In the genomic region with DNA sequence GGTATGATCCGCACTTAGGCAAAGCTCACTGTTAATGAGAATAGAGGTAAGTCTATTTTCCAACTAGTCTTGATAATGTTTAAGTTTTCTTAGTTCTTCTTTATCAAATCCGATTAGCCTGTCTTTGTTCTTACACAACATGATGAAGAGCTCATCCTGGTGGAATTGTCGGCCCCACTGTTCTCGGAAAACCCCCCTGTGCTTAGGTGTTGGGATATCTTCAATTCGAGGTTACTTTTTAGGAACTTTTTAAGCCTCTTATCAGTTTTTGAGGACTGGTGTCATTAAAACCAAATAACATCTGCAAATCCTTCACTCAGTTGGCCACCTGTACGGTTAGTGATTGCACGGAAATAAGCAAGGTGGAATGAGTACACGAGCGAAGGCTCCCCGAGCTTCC, we compare ENCODE assay signal across 21 cellular contexts.
DNase-seq lines count a peak whose midpoint lies in the region; ATAC-seq and TF ChIP-seq lines count a peak whose summit lies in the region.
"Had no signal": no experiment of that assay in that cellular context is flagged by ENCODE, and none has a peak within 500 bp of the region (broad histone marks: within the 10 kb centered on the region; RNA-seq: fewer than 3 reads in every experiment).

No MANE protein-coding gene starts in this region.

- peak; percentile 30 for DNase-seq in NCI-H82 (lab: John Stamatoyannopoulos, UW)
- DNase-seq in NCI-H82 treated with DMSO at 0.1 percent for 48 hours (lab: John Stamatoyannopoulos, UW; ENCODE audit: unreplicated experiment): no peak
- no peak for DNase-seq in HFFc6
- DNase-seq in endodermal cell: peak; percentile 71
- DNase-seq in osteocyte (ENCODE audit: extremely low spot score, unreplicated experiment): peak; percentile 30
- no peak for DNase-seq in HK-2 (ENCODE audit: unreplicated experiment)
- no peak for DNase-seq in superior temporal gyrus (ENCODE audit: extremely low spot score)
- DNase-seq: Caco-2; CD4-positive, CD25-positive, alpha-beta regulatory T cell; CD8-positive, alpha-beta T cell; DMS153; EL; GF-D8; GM23248; H7; HCEC 1CT had no signal

- H3K4me3 Mint-ChIP-seq in HFFc6: no peak overlapping the region
- peak overlapping the region; percentile 16 for H3K4me3 Mint-ChIP-seq in endodermal cell
- H3K4me3 Mint-ChIP-seq in osteocyte (ENCODE audit: unreplicated experiment): no peak overlapping the region
- H3K4me3 Mint-ChIP-seq: B cell; CD4-positive, CD25-positive, alpha-beta regulatory T cell; CD8-positive, alpha-beta T cell had no signal

- H3K9me3 Mint-ChIP-seq in HFFc6 (no peaks in the 10 kb centered on the region), endodermal cell (no peaks in the 10 kb centered on the region), osteocyte (ENCODE audit: unreplicated experiment) (no peaks in the 10 kb centered on the region)
- H3K9me3 Mint-ChIP-seq: CD4-positive, CD25-positive, alpha-beta regulatory T cell; CD8-positive, alpha-beta T cell had no signal

- no peak overlapping the region for H3K27ac ChIP-seq in endodermal cell (ENCODE audit: low read depth, low read length)
- H3K27ac ChIP-seq: 22Rv1, BLaER1, C4-2B, GM23248 had no signal

- peak overlapping the region; percentile 52 for H3K4me3 ChIP-seq in endodermal cell (ENCODE audit: low read length)
- H3K4me3 ChIP-seq: BLaER1, GM23248 had no signal

- H3K9ac ChIP-seq in endodermal cell (ENCODE audit: extremely low read depth, low read length, poor library complexity, severe bottlenecking): no peak overlapping the region
- H3K9ac ChIP-seq: BLaER1, GM23248 had no signal

- H3K27me3 ChIP-seq in endodermal cell (ENCODE audit: control insufficient read depth, insufficient read depth, low read length, poor library complexity, severe bottlenecking): no peaks in the 10 kb centered on the region
- H3K27me3 ChIP-seq: BLaER1 had no signal

- no peak for ATAC-seq in GM21737 (IDR thresholded peaks at IDR 0.05; ENCODE audit: unreplicated experiment)
- ATAC-seq: CD8-positive, alpha-beta T cell had no signal

- H3K36me3 Mint-ChIP-seq in HFFc6 (ENCODE audit: low read depth) (no peaks in the 10 kb centered on the region), endodermal cell (ENCODE audit: low read depth) (no peaks in the 10 kb centered on the region), osteocyte (ENCODE audit: unreplicated experiment) (no peaks in the 10 kb centered on the region)
- H3K36me3 Mint-ChIP-seq: CD4-positive, CD25-positive, alpha-beta regulatory T cell; CD8-positive, alpha-beta T cell had no signal

- H3K27me3 Mint-ChIP-seq in HFFc6 (ENCODE audit: insufficient read depth) (no peaks in the 10 kb centered on the region; the same call in 1 of the 2 replicates), endodermal cell (ENCODE audit: insufficient read depth) (no peaks in the 10 kb centered on the region), osteocyte (ENCODE audit: unreplicated experiment) (no peaks in the 10 kb centered on the region)
- H3K27me3 Mint-ChIP-seq: B cell; CD4-positive, CD25-positive, alpha-beta regulatory T cell had no signal

- TF ChIP-seq CTCF in HFFc6 (IDR thresholded peaks at IDR 0.05) (no peak), endodermal cell (conservative IDR thresholded peaks at IDR 0.05) (no peak), osteocyte (IDR thresholded peaks at IDR 0.05) (no peak)

- no peaks in the 10 kb centered on the region for H3K36me3 ChIP-seq in endodermal cell (ENCODE audit: control insufficient read depth, insufficient read depth, low read length)

- peaks cover 33% of the 10 kb centered on the region for H3K4me1 ChIP-seq in endodermal cell (ENCODE audit: control insufficient read depth, insufficient read depth, low read length)
- H3K4me1 ChIP-seq: BLaER1 had no signal

- no peaks in the 10 kb centered on the region for H3K9me3 ChIP-seq in endodermal cell (ENCODE audit: control insufficient read depth, low read length)
- H3K9me3 ChIP-seq: BLaER1, Caco-2 had no signal

- H3K4me1 Mint-ChIP-seq in HFFc6 (ENCODE audit: low read depth) (no peaks in the 10 kb centered on the region; the same call in 1 of the 2 replicates), endodermal cell (peaks cover 31% of the 10 kb centered on the region), osteocyte (ENCODE audit: unreplicated experiment) (peaks cover 17% of the 10 kb centered on the region)
- H3K4me1 Mint-ChIP-seq: B cell; CD4-positive, CD25-positive, alpha-beta regulatory T cell had no signal

- peak overlapping the region; percentile 34; the same call in 1 of the 2 replicates for H3K27ac Mint-ChIP-seq in HFFc6
- peak overlapping the region; percentile 28 for H3K27ac Mint-ChIP-seq in endodermal cell
- no peak overlapping the region for H3K27ac Mint-ChIP-seq in osteocyte (ENCODE audit: unreplicated experiment)
- H3K27ac Mint-ChIP-seq: B cell; CD4-positive, CD25-positive, alpha-beta regulatory T cell; CD8-positive, alpha-beta T cell had no signal

- 44 to 71% methylated on average over 4 to 10 of the region's 10 CpGs for WGBS in endodermal cell (ENCODE audit: insufficient coverage in 1 of 2, insufficient read length in 1 of 2), 2 experiments

Comparison
In these comparisons a context has a peak if more than half of its experiments do, and no peak if none do; other contexts are left out.
1. DNase-seq: peak in NCI-H82 (single experiment), endodermal cell (single experiment) and osteocyte (single experiment); none in NCI-H82 treated with DMSO at 0.1 percent for 48 hours (single experiment), HFFc6 (single experiment), HK-2 (single experiment) and superior temporal gyrus (single experiment).